ENCODE assay signal across 7 cellular contexts in genomic region chr21:41061701-41062100, GRCh38.
"Had no signal": no experiment of that assay in that cellular context is flagged by ENCODE, and none has a peak within 500 bp of the region (broad histone marks: within the 10 kb centered on the region; RNA-seq: fewer than 3 reads in every experiment).

No MANE protein-coding gene starts in this region.

- H3K4me3 Mint-ChIP-seq: HFFc6 had no signal

- H3K27ac Mint-ChIP-seq: HFFc6 had no signal

- DNase-seq: GM23248, GOT3, H7, HFFc6, IMR-90 had no signal

- ATAC-seq: HCT116, K562 had no signal
